ENCODE assay signal across 9 cellular contexts in genomic region chr11:61694971-61695706, GRCh38. TPM values are rescaled to one million over a fixed set of nuclear protein-coding genes. Genes with fewer than 3 reads are reported as not detected.
DNase-seq lines count a peak whose midpoint lies in the region; ATAC-seq, FAIRE-seq and TF ChIP-seq lines count a peak whose summit lies in the region.
"Had no signal": no experiment of that assay in that cellular context is flagged by ENCODE, and none has a peak within 500 bp of the region (broad histone marks: within the 10 kb centered on the region; RNA-seq: fewer than 3 reads in every experiment).

No MANE protein-coding gene starts in this region.

- FAIRE-seq in bronchial epithelial cell (lab: Jason Lieb, UNC) = peak; percentile 50

- H3K27ac Mint-ChIP-seq in activated T-cell treated with anti-CD3 and anti-CD28 coated beads, Interleukin-2, amount 50 U/mL, for 72 hours = no peak overlapping the region

- H3K4me1 ChIP-seq in lung (ENCODE audit: control insufficient read depth in 2 of 2, insufficient read depth in 2 of 2, low read length in 2 of 2) (peaks cover 17 to 34% of the 10 kb centered on the region in 2 donors), uterus (peaks cover 0 to 28% of the 10 kb centered on the region in 2 donors)

- intact Hi-C loops in uterus (cut with DNase I; ENCODE audit: low total_unique reads) = no loop called here

- H3K27me3 ChIP-seq in bronchial epithelial cell (ENCODE audit: control insufficient read depth, insufficient read depth, low read length) (peaks cover 2% of the 10 kb centered on the region), lung (ENCODE audit: control insufficient read depth, insufficient read depth) (no peaks in the 10 kb centered on the region), uterus (no peaks in the 10 kb centered on the region)

- no peaks in the 10 kb centered on the region for H3K27me3 Mint-ChIP-seq in activated T-cell treated with anti-CD3 and anti-CD28 coated beads, Interleukin-2, amount 50 U/mL, for 72 hours (ENCODE audit: low read depth)

- peak overlapping the region; percentile 71 to 78 for H3K27ac ChIP-seq in lung (ENCODE audit: low read depth in 1 of 2, low read length in 1 of 2)
- peak overlapping the region; percentile 81 to 89 for H3K27ac ChIP-seq in uterus

- no peak overlapping the region for H3K4me3 ChIP-seq in bronchial epithelial cell (ENCODE audit: low read depth, low read length)
- H3K4me3 ChIP-seq in lung = no peak overlapping the region
- H3K4me3 ChIP-seq in uterus = no peak overlapping the region

- no peak for ATAC-seq in activated T-cell treated with anti-CD3 and anti-CD28 coated beads, Interleukin-2, amount 50 U/mL, for 72 hours (replicated peaks in 1 of 2)
- ATAC-seq in lung (ENCODE audit: insufficient read depth, low FRiP score) = no peak
- no peak for ATAC-seq in HG02852 (IDR thresholded peaks at IDR 0.05; ENCODE audit: unreplicated experiment)
- ATAC-seq in HG03342 (IDR thresholded peaks at IDR 0.05; ENCODE audit: unreplicated experiment) = no peak

- peak overlapping the region; percentile 33 to 66 for H3K4me3 Mint-ChIP-seq in activated T-cell treated with anti-CD3 and anti-CD28 coated beads, Interleukin-2, amount 50 U/mL, for 72 hours

- TF ChIP-seq CTCF in bronchial epithelial cell (IDR thresholded peaks at IDR 0.05; ENCODE audit: insufficient read depth, low read length, severe bottlenecking) (peak; percentile 37), lung (IDR thresholded peaks at IDR 0.05; ENCODE audit: control extremely low read depth, extremely low read depth) (no peak), uterus (IDR thresholded peaks at IDR 0.05) (no peak)

- no peaks in the 10 kb centered on the region for H3K36me3 Mint-ChIP-seq in activated T-cell treated with anti-CD3 and anti-CD28 coated beads, Interleukin-2, amount 50 U/mL, for 72 hours (ENCODE audit: insufficient read depth in 2 of 2)

- DNase-seq in activated T-cell treated with anti-CD3 and anti-CD28 coated beads, Interleukin-2, amount 50 U/mL, for 72 hours = no peak
- no peak for DNase-seq in activated T-cell treated with anti-CD3 and anti-CD28 coated beads, Interleukin-2, amount 50 U/mL, for 48 hours
- DNase-seq in bronchial epithelial cell (ENCODE audit: low read depth) (no peak), lung (ENCODE audit: low spot score) (peak; percentile 41), uterus (peak; percentile 62 to 82), AG20443 (ENCODE audit: low spot score) (no peak)
- DNase-seq: NCI-H748 treated with DMSO at 0.1 percent for 48 hours had no signal

- no peak for TF ChIP-seq POLR2A in uterus (IDR thresholded peaks at IDR 0.05)

- H3K9me3 Mint-ChIP-seq in activated T-cell treated with anti-CD3 and anti-CD28 coated beads, Interleukin-2, amount 50 U/mL, for 72 hours = no peaks in the 10 kb centered on the region

- H3K9me3 ChIP-seq in lung (ENCODE audit: control insufficient read depth in 2 of 2, insufficient read depth in 1 of 2, low read length in 1 of 2) = no peaks in the 10 kb centered on the region
- H3K9me3 ChIP-seq in uterus = no peaks in the 10 kb centered on the region

- H3K36me3 ChIP-seq in bronchial epithelial cell (ENCODE audit: control insufficient read depth, insufficient read depth, low read length) = no peaks in the 10 kb centered on the region
- H3K36me3 ChIP-seq in lung (ENCODE audit: control insufficient read depth in 2 of 2, insufficient read depth in 2 of 2, low read length in 2 of 2) = no peaks in the 10 kb centered on the region
- no peaks in the 10 kb centered on the region for H3K36me3 ChIP-seq in uterus

- WGBS in lung, 2 donors = 65 to 75% methylated on average over 13 of the region's 13 CpGs

- peaks cover 20% of the 10 kb centered on the region for H3K4me1 Mint-ChIP-seq in activated T-cell treated with anti-CD3 and anti-CD28 coated beads, Interleukin-2, amount 50 U/mL, for 72 hours (ENCODE audit: low read depth)

RNA-seq across cellular contexts. Expression of gene DAGLA, which starts 14.9 kb away (rescaled TPM):
- total RNA-seq in activated T-cell treated with anti-CD3 and anti-CD28 coated beads, Interleukin-2, amount 50 U/mL, for 72 hours = under 1 TPM; 0.05 to 0.09 TPM
- total RNA-seq in bronchial epithelial cell (under 0.01 and 0.13 TPM in 2 replicates), lung (1 to 10 TPM; 1.5 to 7.5 TPM), uterus (1 to 10 TPM in 2 of 4 donors, under 1 TPM in 2; 0.29 to 5.4 (median 1.9) TPM)
- polyA plus RNA-seq in lung = 1 to 10 TPM; 2.9 to 3.0 TPM

RNA-seq across cellular contexts. Expression of gene MYRF, which starts 57.3 kb away (rescaled TPM):
- 1 to 10 TPM; 2.2 to 2.9 TPM for total RNA-seq in activated T-cell treated with anti-CD3 and anti-CD28 coated beads, Interleukin-2, amount 50 U/mL, for 72 hours
- total RNA-seq in bronchial epithelial cell (under 0.01 and 0.13 TPM in 2 replicates), lung (10 to 100 TPM; 27.1 to 41.2 TPM), uterus (100 to 1,000 TPM in 1 of 4 donors, 10 to 100 TPM in 2, 1 to 10 TPM in 1; 6.4 to 106 (median 12.7) TPM)
- 10 to 100 TPM; 11.9 to 23.3 TPM for polyA plus RNA-seq in lung

Comparison
In these comparisons a context has a peak if more than half of its experiments do, and no peak if none do; other contexts are left out.
1. DNase-seq: peak in lung (single experiment) and uterus (2 of 2); none in activated T-cell treated with anti-CD3 and anti-CD28 coated beads, Interleukin-2, amount 50 U/mL, for 72 hours (0 of 2), activated T-cell treated with anti-CD3 and anti-CD28 coated beads, Interleukin-2, amount 50 U/mL, for 48 hours (0 of 2), bronchial epithelial cell (single experiment) and AG20443 (single experiment).